ENCODE assay signal across 8 cellular contexts in the genomic region with DNA sequence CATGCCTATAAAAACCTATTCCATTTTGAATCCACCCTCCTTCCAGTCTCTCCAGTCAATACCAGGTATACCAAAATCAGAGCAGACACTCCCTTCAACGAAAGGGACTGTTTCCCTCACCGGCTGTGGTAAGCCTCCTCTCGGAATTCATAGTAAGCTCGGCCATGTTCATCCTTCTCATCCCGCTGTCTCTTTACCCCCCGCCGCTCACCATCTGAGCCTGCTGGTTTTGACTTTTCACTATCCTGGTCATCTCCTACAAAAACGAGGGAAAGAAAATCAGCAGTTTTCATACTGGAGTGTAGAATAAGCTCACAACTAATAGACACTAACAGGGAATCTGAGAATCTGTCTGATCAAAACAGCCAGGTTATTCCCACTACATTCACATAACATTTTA. TPM values are rescaled to one million over a fixed set of nuclear protein-coding genes. Genes with fewer than 3 reads are reported as not detected.
DNase-seq lines count a peak whose midpoint lies in the region; ATAC-seq, FAIRE-seq and TF ChIP-seq lines count a peak whose summit lies in the region.

No MANE protein-coding gene starts in this region.

- BruUV-seq in PC-9 (replicated peaks; lab: Mats Ljungman, UMichigan): no TSS peak

- no peak for ATAC-seq in GM21723 (IDR thresholded peaks at IDR 0.05; ENCODE audit: unreplicated experiment)
- ATAC-seq in HG03432 (IDR thresholded peaks at IDR 0.05; ENCODE audit: unreplicated experiment): no peak

- H3K4me3 ChIP-seq in DOHH2 (ENCODE audit: low read length) (peak overlapping the region; percentile 90), PC-9 (peak overlapping the region; percentile 84; the same call in 1 of the 2 replicates), H1 (ENCODE audit: extremely low read depth in 1 of 4, insufficient read depth in 2 of 4, low read depth in 3 of 4, low read length in 4 of 4) (peak overlapping the region in 1 of 4 experiments; percentile 87; a peak in 2 of 8 replicates)

- CTCF ChIA-PET in PC-9 (lab: Charles Lee) (interaction anchor here (0.7 kb wide), 2 partner anchors 16 to 62 kb away, joined by 4 read pairs; no protein-coding TSS in a partner anchor), H1 (lab: Charles Lee; ENCODE audit: partially characterized antibody) (interaction anchor here (1.0 to 2.4 kb wide), 7 partner anchors 9 to 132 kb away, joined by 3 to 13 read pairs (median 4); no protein-coding TSS in a partner anchor)

- H3K56ac ChIP-seq in H1 (replicated peaks; ENCODE audit: insufficient read length, low read depth, low read length): no peak overlapping the region

- no peaks in the 10 kb centered on the region for H3K9me3 Mint-ChIP-seq in osteocyte (ENCODE audit: unreplicated experiment)

- no peak for TF ChIP-seq CTCF in DOHH2 (IDR thresholded peaks at IDR 0.05; ENCODE audit: low read depth, low read length, poor library complexity, severe bottlenecking)
- no peak for TF ChIP-seq CTCF in PC-9 (conservative IDR thresholded peaks at IDR 0.05)
- TF ChIP-seq CTCF in H1 (IDR thresholded peaks at IDR 0.05; ENCODE audit: control extremely low read depth in 1 of 3, insufficient read depth in 1 of 3, low read depth in 1 of 3, low read length in 3 of 3): no peak
- TF ChIP-seq CTCF in osteocyte (IDR thresholded peaks at IDR 0.05): no peak

- no peak overlapping the region for H2AK5ac ChIP-seq in H1 (ENCODE audit: low read depth, low read length)

- H3K27ac ChIP-seq in DOHH2 (ENCODE audit: low read depth, low read length) (no peak overlapping the region), PC-9 (0 out of 2 replicates have a peak overlapping the region, but pooled peaks have one; percentile 4), H1 (ENCODE audit: low read depth, low read length) (no peak overlapping the region)

- H3K18ac ChIP-seq in H1 (ENCODE audit: extremely low read depth, low read length): no peak overlapping the region

- H3K4me1 ChIP-seq in DOHH2 (ENCODE audit: control insufficient read depth, low read length) (peaks cover 14% of the 10 kb centered on the region), PC-9 (replicated peaks; ENCODE audit: insufficient read depth) (peaks cover 16% of the 10 kb centered on the region), H1 (replicated peaks in 1 of 4; ENCODE audit: control insufficient read depth in 3 of 4, insufficient read depth in 4 of 4, low read length in 3 of 4) (no peaks in the 10 kb centered on the region; a peak in 3 of 7 replicates)

- TF ChIP-seq POLR2A in H1 (IDR thresholded peaks at IDR 0.05; ENCODE audit: control extremely low read depth in 1 of 2, low read depth in 2 of 2, low read length in 2 of 2): no peak

- H3K23ac ChIP-seq in H1 (ENCODE audit: insufficient read length): no peak overlapping the region

- H3K4ac ChIP-seq in H1 (replicated peaks; ENCODE audit: insufficient read length, low read depth, low read length): no peak overlapping the region

- H4K20me1 ChIP-seq in DOHH2 (ENCODE audit: control insufficient read depth, insufficient read depth, low read depth, low read length) (peaks cover 25% of the 10 kb centered on the region), PC-9 (ENCODE audit: insufficient read depth) (peaks cover 35% of the 10 kb centered on the region), H1 (replicated peaks in 1 of 2; ENCODE audit: control insufficient read depth in 1 of 2, insufficient read depth in 2 of 2, low read length in 2 of 2) (peaks cover 12 to 17% of the 10 kb centered on the region in 2 experiments)

- H2BK20ac ChIP-seq in H1 (ENCODE audit: low read length): no peak overlapping the region

- TF ChIP-seq RAD21 in H1 (IDR thresholded peaks at IDR 0.05 in 1 of 2, conservative IDR thresholded peaks at IDR 0.05 in 1 of 2; ENCODE audit: low read depth in 2 of 2, low read length in 2 of 2): no peak

- POLR2A ChIA-PET in PC-9 (lab: Charles Lee; ENCODE audit: unreplicated experiment) (interaction anchor here (0.7 kb wide), 1 partner anchor 56 kb away, joined by 3 read pairs; no protein-coding TSS in a partner anchor), H1 (lab: Charles Lee; ENCODE audit: partially characterized antibody) (interaction anchor here (0.9 to 10.9 kb wide), 11 partner anchors 10 to 129 kb away, joined by 3 to 192 read pairs (median 15); a partner anchor contains a TSS)

- H4K8ac ChIP-seq in H1 (ENCODE audit: extremely low read depth, insufficient read depth, low read length): no peak overlapping the region

- H3K23me2 ChIP-seq in H1 (ENCODE audit: low read depth, low read length): peaks cover 16% of the 10 kb centered on the region

- peak overlapping the region; percentile 88 for H3K4me3 Mint-ChIP-seq in osteocyte (ENCODE audit: unreplicated experiment)

- TF ChIP-seq EP300 in H1 (IDR thresholded peaks at IDR 0.05; ENCODE audit: borderline replicate concordance in 1 of 2, low read depth in 2 of 2, low read length in 2 of 2): no peak

- WGBS in H1 (ENCODE audit: extremely low coverage in 1 of 2, insufficient coverage in 1 of 2, insufficient read length in 1 of 2, insufficient replicate concordance in 2 of 2, low coverage in 1 of 2, low lambda C conversion rate in 2 of 2, missing lambda C conversion rate in 1 of 2), 2 experiments: 90% methylated on average over 8 of the region's 8 CpGs; no CpG with 5 or more reads in 1 of the 2 experiments

- H4K5ac ChIP-seq in H1 (ENCODE audit: insufficient read length, low read depth, low read length): no peak overlapping the region

- H3K27ac Mint-ChIP-seq in osteocyte (ENCODE audit: unreplicated experiment): peak overlapping the region; percentile 16

- H3K79me1 ChIP-seq in H1 (ENCODE audit: low read depth, low read length): 0 out of 2 replicates have a peak, but pooled peaks cover 2% of the 10 kb centered on the region

- H3K79me2 ChIP-seq in DOHH2 (ENCODE audit: control insufficient read depth, low read length): peaks cover 86% of the 10 kb centered on the region
- peaks cover 84% of the 10 kb centered on the region for H3K79me2 ChIP-seq in PC-9 (ENCODE audit: low read depth)
- H3K79me2 ChIP-seq in H1 (ENCODE audit: control insufficient read depth in 1 of 2, insufficient read depth in 2 of 2, low read length in 2 of 2): peaks cover 18 to 63% of the 10 kb centered on the region in 2 experiments

- FAIRE-seq in H1 (lab: Jason Lieb, UNC): no peak

- H3F3A ChIP-seq in DOHH2 (ENCODE audit: control insufficient read depth, insufficient read depth): no peaks in the 10 kb centered on the region; the same call in 1 of the 2 replicates
- peaks cover 64% of the 10 kb centered on the region for H3F3A ChIP-seq in PC-9 (ENCODE audit: insufficient read depth, low read depth)

- no peak for DNase-seq in PC-9
- DNase-seq in H1 (ENCODE audit: low read depth in 1 of 2, low spot score in 2 of 2): no peak
- no peak for DNase-seq in osteocyte (ENCODE audit: extremely low spot score, unreplicated experiment)
- no peak for DNase-seq in pons (ENCODE audit: low spot score)
- DNase-seq in dedifferentiated amniotic fluid mesenchymal stem cell (ENCODE audit: extremely low spot score): no peak

- H3K14ac ChIP-seq in H1 (ENCODE audit: insufficient read length): no peak overlapping the region

- H3K36me3 ChIP-seq in DOHH2 (ENCODE audit: control insufficient read depth, low read length): peaks cover 83% of the 10 kb centered on the region
- peaks cover 52% of the 10 kb centered on the region for H3K36me3 ChIP-seq in PC-9 (ENCODE audit: low read depth)
- H3K36me3 ChIP-seq in H1 (ENCODE audit: control insufficient read depth in 2 of 4, insufficient read depth in 4 of 4, low read length in 3 of 4): peaks cover 33 to 53% (median 45%) of the 10 kb centered on the region in 4 experiments

- H3K36me3 Mint-ChIP-seq in osteocyte (ENCODE audit: unreplicated experiment): peaks cover 46% of the 10 kb centered on the region

- H2BK15ac ChIP-seq in H1 (ENCODE audit: low read length): no peak overlapping the region

- no peaks in the 10 kb centered on the region for H3K9me3 ChIP-seq in DOHH2 (ENCODE audit: control insufficient read depth, insufficient read depth, low read length)
- no peaks in the 10 kb centered on the region for H3K9me3 ChIP-seq in PC-9 (ENCODE audit: insufficient read depth, low read depth)
- H3K9me3 ChIP-seq in H1 (ENCODE audit: insufficient read depth in 2 of 2, low read depth in 1 of 2, low read length in 1 of 2): no peaks in the 10 kb centered on the region

- H2BK12ac ChIP-seq in H1 (ENCODE audit: low read depth, low read length): no peak overlapping the region

- intact Hi-C loops in PC-9 (cut with micrococcal nuclease; ENCODE audit: unreplicated experiment): no loop called here

- H2BK5ac ChIP-seq in H1 (ENCODE audit: low read depth, low read length): no peak overlapping the region

- H3K4me2 ChIP-seq in DOHH2 (ENCODE audit: low read length) (peak overlapping the region; percentile 85), PC-9 (peak overlapping the region; percentile 97), H1 (ENCODE audit: insufficient read depth in 1 of 2, low read depth in 2 of 2, low read length in 2 of 2) (peak overlapping the region; percentile 36 to 93; a peak in 1 of 4 replicates)

- no peaks in the 10 kb centered on the region for H3K27me3 Mint-ChIP-seq in osteocyte (ENCODE audit: unreplicated experiment)

- H3K27me3 ChIP-seq in DOHH2 (ENCODE audit: control insufficient read depth, low read length) (no peaks in the 10 kb centered on the region), PC-9 (ENCODE audit: insufficient read depth, low read depth) (no peaks in the 10 kb centered on the region), H1 (replicated peaks in 1 of 4; ENCODE audit: control insufficient read depth in 3 of 4, extremely low read depth in 1 of 4, insufficient read depth in 3 of 4, low read length in 3 of 4) (no peaks in the 10 kb centered on the region)

- H2AFZ ChIP-seq in PC-9 (no peak overlapping the region), H1 (ENCODE audit: low read length) (no peak overlapping the region)

- peaks cover 37% of the 10 kb centered on the region for H3K4me1 Mint-ChIP-seq in osteocyte (ENCODE audit: unreplicated experiment)

- no peak overlapping the region for H3K9ac ChIP-seq in H1 (replicated peaks in 1 of 4; ENCODE audit: extremely low read depth in 1 of 4, low read depth in 3 of 4, low read length in 3 of 4)

- no peak overlapping the region for H4K91ac ChIP-seq in H1 (replicated peaks; ENCODE audit: insufficient read length, low read length)

- no peak overlapping the region for H2BK120ac ChIP-seq in H1 (replicated peaks; ENCODE audit: low read depth, low read length)

- H3K9me2 ChIP-seq in DOHH2 (replicated peaks; ENCODE audit: control insufficient read depth, low read length) (no peaks in the 10 kb centered on the region), PC-9 (ENCODE audit: insufficient read depth) (no peaks in the 10 kb centered on the region)

RNA-seq across cellular contexts. Expression of a gene that starts 3.1 kb away (rescaled TPM):
- total RNA-seq in PC-9 (2021) (55.2 and 76.9 TPM in 2 replicates), osteocyte (52.5 and 56.1 TPM in 2 replicates)
- 44.3 and 46.4 TPM in 2 replicates for total RNA-seq in H1 (2021; fragmentation: NEBNext Ultra II Directional; extraction: Animal tissue kit (Norgen Biotek cat#: 25700))
- polyA plus RNA-seq in H1 (2011; rRNA removed): 12.7 and 14.9 TPM in 2 replicates
- 19.3 TPM for polyA plus RNA-seq in H1 (2011; cell fraction: cytosol; rRNA removed)
- polyA plus RNA-seq in H1 (2011; cell fraction: nucleus; rRNA removed): 11.2 TPM
- polyA plus RNA-seq in H1 (2012, experiment 1 of 2): 43.1 to 48.6 TPM (median 46.3 TPM) in 4 replicates
- 10.2 TPM for polyA plus RNA-seq in H1 (2012, experiment 2 of 2)
- polyA plus RNA-seq in H1 (2013, experiment 1 of 2): 26.9 TPM
- polyA plus RNA-seq in H1 (2013, experiment 2 of 2): 26.0 TPM
- 14.5 and 15.9 TPM in 2 replicates for polyA minus RNA-seq in H1 (2011; rRNA and poly(A)+ RNA removed)
- polyA minus RNA-seq in H1 (2011; cell fraction: cytosol; rRNA and poly(A)+ RNA removed): 17.6 TPM
- polyA minus RNA-seq in H1 (2011; cell fraction: nucleus; rRNA and poly(A)+ RNA removed): 17.6 TPM

RNA-seq across cellular contexts. Expression of a gene that starts 4.1 kb away (rescaled TPM):
- total RNA-seq in PC-9 (2021) (65.3 and 71.4 TPM in 2 replicates), osteocyte (32.4 and 36.6 TPM in 2 replicates)
- 34.1 and 34.5 TPM in 2 replicates for total RNA-seq in H1 (2021; fragmentation: NEBNext Ultra II Directional; extraction: Animal tissue kit (Norgen Biotek cat#: 25700))
- 25.4 and 28.1 TPM in 2 replicates for polyA plus RNA-seq in H1 (2011; rRNA removed)
- polyA plus RNA-seq in H1 (2011; cell fraction: cytosol; rRNA removed): 39.2 TPM
- 26.6 TPM for polyA plus RNA-seq in H1 (2011; cell fraction: nucleus; rRNA removed)
- 40.6 to 47.5 TPM (median 42.9 TPM) in 4 replicates for polyA plus RNA-seq in H1 (2012, experiment 1 of 2)
- polyA plus RNA-seq in H1 (2012, experiment 2 of 2): 37.9 TPM
- polyA plus RNA-seq in H1 (2013, experiment 1 of 2): 46.7 TPM
- polyA plus RNA-seq in H1 (2013, experiment 2 of 2): 51.5 TPM
- polyA minus RNA-seq in H1 (2011; rRNA and poly(A)+ RNA removed): 21.1 and 23.8 TPM in 2 replicates
- polyA minus RNA-seq in H1 (2011; cell fraction: cytosol; rRNA and poly(A)+ RNA removed): 9.5 TPM
- 16.9 TPM for polyA minus RNA-seq in H1 (2011; cell fraction: nucleus; rRNA and poly(A)+ RNA removed)

RNA-seq across cellular contexts. Expression of a gene that starts 16.7 kb away (rescaled TPM):
- total RNA-seq in PC-9 (2021): 0.57 TPM in 1 of 2 replicates, not detected in the other
- 4.9 and 6.4 TPM in 2 replicates for total RNA-seq in H1 (2021; fragmentation: NEBNext Ultra II Directional; extraction: Animal tissue kit (Norgen Biotek cat#: 25700))
- 10.9 and 12.1 TPM in 2 replicates for polyA plus RNA-seq in H1 (2011; rRNA removed)
- polyA plus RNA-seq in H1 (2011; cell fraction: cytosol; rRNA removed): 6.2 TPM
- polyA plus RNA-seq in H1 (2011; cell fraction: nucleus; rRNA removed): 6.7 TPM
- 8.8 to 11.0 TPM (median 9.4 TPM) in 4 replicates for polyA plus RNA-seq in H1 (2012, experiment 1 of 2)
- 18.5 TPM for polyA plus RNA-seq in H1 (2012, experiment 2 of 2)
- 3.3 TPM for polyA plus RNA-seq in H1 (2013, experiment 1 of 2)
- 4.1 TPM for polyA plus RNA-seq in H1 (2013, experiment 2 of 2)
- polyA minus RNA-seq in H1 (2011; rRNA and poly(A)+ RNA removed): 5.5 and 7.9 TPM in 2 replicates
- 4.6 TPM for polyA minus RNA-seq in H1 (2011; cell fraction: cytosol; rRNA and poly(A)+ RNA removed)
- polyA minus RNA-seq in H1 (2011; cell fraction: nucleus; rRNA and poly(A)+ RNA removed): 1.8 TPM
- not detected in 2 replicates for total RNA-seq in osteocyte

RNA-seq across cellular contexts. Expression of a gene that starts 16.9 kb away (rescaled TPM):
- 173 and 201 TPM in 2 replicates for total RNA-seq in PC-9 (2021)
- 59.5 and 73.7 TPM in 2 replicates for total RNA-seq in H1 (2021; fragmentation: NEBNext Ultra II Directional; extraction: Animal tissue kit (Norgen Biotek cat#: 25700))
- 264 and 286 TPM in 2 replicates for polyA plus RNA-seq in H1 (2011; rRNA removed)
- polyA plus RNA-seq in H1 (2011; cell fraction: cytosol; rRNA removed): 123 TPM
- 173 TPM for polyA plus RNA-seq in H1 (2011; cell fraction: nucleus; rRNA removed)
- 70.0 to 120 TPM (median 108 TPM) in 4 replicates for polyA plus RNA-seq in H1 (2012, experiment 1 of 2)
- polyA plus RNA-seq in H1 (2012, experiment 2 of 2): 184 TPM
- polyA plus RNA-seq in H1 (2013, experiment 1 of 2): 89.2 TPM
- 99.4 TPM for polyA plus RNA-seq in H1 (2013, experiment 2 of 2)
- 159 and 168 TPM in 2 replicates for polyA minus RNA-seq in H1 (2011; rRNA and poly(A)+ RNA removed)
- 39.3 TPM for polyA minus RNA-seq in H1 (2011; cell fraction: cytosol; rRNA and poly(A)+ RNA removed)
- polyA minus RNA-seq in H1 (2011; cell fraction: nucleus; rRNA and poly(A)+ RNA removed): 59.6 TPM
- total RNA-seq in osteocyte: 54.1 and 56.7 TPM in 2 replicates

RNA-seq across cellular contexts. Expression of a gene that starts 29.8 kb away (rescaled TPM):
- total RNA-seq in PC-9 (2021): 16.5 and 17.2 TPM in 2 replicates
- 76.5 and 76.9 TPM in 2 replicates for total RNA-seq in H1 (2021; fragmentation: NEBNext Ultra II Directional; extraction: Animal tissue kit (Norgen Biotek cat#: 25700))
- polyA plus RNA-seq in H1 (2011; rRNA removed): 30.2 and 39.5 TPM in 2 replicates
- polyA plus RNA-seq in H1 (2011; cell fraction: cytosol; rRNA removed): 32.4 TPM
- polyA plus RNA-seq in H1 (2011; cell fraction: nucleus; rRNA removed): 42.7 TPM
- polyA plus RNA-seq in H1 (2012, experiment 1 of 2): 25.8 to 27.7 TPM (median 26.2 TPM) in 4 replicates
- polyA plus RNA-seq in H1 (2012, experiment 2 of 2): 15.5 TPM
- 90.5 TPM for polyA plus RNA-seq in H1 (2013, experiment 1 of 2)
- 90.7 TPM for polyA plus RNA-seq in H1 (2013, experiment 2 of 2)
- polyA minus RNA-seq in H1 (2011; rRNA and poly(A)+ RNA removed): 56.6 and 78.4 TPM in 2 replicates
- polyA minus RNA-seq in H1 (2011; cell fraction: cytosol; rRNA and poly(A)+ RNA removed): 36.3 TPM
- 27.4 TPM for polyA minus RNA-seq in H1 (2011; cell fraction: nucleus; rRNA and poly(A)+ RNA removed)
- total RNA-seq in osteocyte: 11.2 and 12.9 TPM in 2 replicates
